In genomic region chr10:35508647-35509046, GRCh38 we compare ENCODE assay signal across 30 cellular contexts.
"Had no signal": no experiment of that assay in that cellular context is flagged by ENCODE, and none has a peak within 500 bp of the region (broad histone marks: within the 10 kb centered on the region; RNA-seq: fewer than 3 reads in every experiment).

No MANE protein-coding gene starts in this region.

- H2AFZ ChIP-seq: PC-9 had no signal

- H3K27ac ChIP-seq: brain microvascular endothelial cell, PC-9, RWPE1, SJCRH30, SK-N-MC had no signal

- H3K4me2 ChIP-seq: PC-9 had no signal

- ATAC-seq: activated CD8-positive, alpha-beta T cell treated with anti-CD3 and anti-CD28 coated beads for 36 hours; activated T-cell treated with anti-CD3 and anti-CD28 coated beads, Interleukin-2, amount 50 U/mL, for 72 hours; activated T-helper 17 cell treated with anti-CD3 and anti-CD28 coated beads, Interleukin-2, amount 50 U/mL, for 72 hours had no signal

- FAIRE-seq: colon, RCC 7860, TTC549 had no signal

- H3K36me3 ChIP-seq: brain microvascular endothelial cell, SJCRH30 had no signal

- H3K4me3 ChIP-seq: PC-9, SJCRH30, SK-N-MC had no signal

- DNase-seq: activated CD4-positive, alpha-beta T cell treated with anti-CD3 and anti-CD28 coated beads, Interleukin-2, amount 10 ng/mL, durations not matched to agents 24 days and 14 days; activated CD4-positive, alpha-beta T cell treated with anti-CD3 and anti-CD28 coated beads, Interleukin-2, amount 50 U/mL, for 4 hours; activated CD8-positive, alpha-beta T cell treated with anti-CD3 and anti-CD28 coated beads for 36 hours; activated effector memory CD4-positive, alpha-beta T cell treated with anti-CD3 and anti-CD28 coated beads, Interleukin-2, amount 50 U/mL, for 16 hours; activated naive CD4-positive, alpha-beta T cell; activated naive CD4-positive, alpha-beta T cell treated with anti-CD3 and anti-CD28 coated beads, Interleukin-2, amount 50 U/mL, for 16 hours; activated naive CD8-positive, alpha-beta T cell treated with anti-CD3 and anti-CD28 coated beads for 36 hours; activated T-cell treated with anti-CD3 and anti-CD28 coated beads, Interleukin-2, amount 50 U/mL, for 1 hour; activated T-cell treated with anti-CD3 and anti-CD28 coated beads, Interleukin-2, amount 50 U/mL, for 72 hours; amniotic stem cell; aorta; brain microvascular endothelial cell; central memory CD4-positive, alpha-beta T cell; NCI-H1048; NCI-H1105 treated with DMSO at 0.1 percent for 48 hours; NCI-H1436; NCI-H1694 treated with DMSO at 0.1 percent for 48 hours; NCI-H2029; NCI-H345; NCI-H524 treated with DMSO at 0.1 percent for 48 hours; NK-92 treated with Interleukin-12 subunit alpha and Interleukin-12 subunit beta, amount 100 ng/mL, for 24 hours; PC-9; Right ventricle myocardium superior; SJCRH30 had no signal

- H3K4me1 ChIP-seq: SJCRH30 had no signal

- H3K27me3 ChIP-seq: brain microvascular endothelial cell, SJCRH30 had no signal
